1 cellular context compared by ENCODE assay signal in the genomic region with DNA sequence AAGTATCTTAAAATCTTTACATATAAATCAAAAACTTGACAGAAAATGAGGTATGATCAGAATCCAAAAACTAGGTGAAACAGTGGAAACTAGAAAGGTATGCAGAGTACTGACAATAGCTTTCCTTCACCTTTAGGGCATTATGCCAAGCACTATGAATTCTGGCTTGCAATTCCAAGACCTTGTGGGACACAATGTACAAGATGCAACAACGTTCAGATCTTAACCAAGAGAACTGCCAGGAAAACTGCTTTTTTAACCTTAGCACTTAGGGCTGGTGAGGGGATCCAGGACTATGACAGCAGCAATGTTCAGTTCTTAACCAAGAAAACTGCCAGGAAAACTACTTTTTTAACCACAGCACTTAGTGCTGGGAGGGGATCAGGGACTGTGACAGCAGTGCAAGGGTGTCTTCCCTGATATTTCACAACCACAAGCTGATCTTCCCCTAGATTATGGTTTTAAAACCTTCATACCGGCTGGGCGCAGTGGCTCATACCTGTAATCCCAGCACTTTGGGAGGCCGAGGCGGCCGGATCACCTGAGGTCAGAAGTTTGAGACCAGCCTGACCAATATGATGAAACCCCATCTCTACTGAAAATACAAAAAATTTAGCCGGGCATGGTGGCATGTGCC.
TF ChIP-seq lines count a peak whose summit lies in the region.

No MANE protein-coding gene starts in this region.

TF ChIP-seq in SK-N-SH treated with all-trans-retinoic acid at 6 μM for 48 hours, 23 proteins besides CTCF, POLR2A, EP300 and RAD21 (continued from another document):
- TF ChIP-seq, protein P1, sequence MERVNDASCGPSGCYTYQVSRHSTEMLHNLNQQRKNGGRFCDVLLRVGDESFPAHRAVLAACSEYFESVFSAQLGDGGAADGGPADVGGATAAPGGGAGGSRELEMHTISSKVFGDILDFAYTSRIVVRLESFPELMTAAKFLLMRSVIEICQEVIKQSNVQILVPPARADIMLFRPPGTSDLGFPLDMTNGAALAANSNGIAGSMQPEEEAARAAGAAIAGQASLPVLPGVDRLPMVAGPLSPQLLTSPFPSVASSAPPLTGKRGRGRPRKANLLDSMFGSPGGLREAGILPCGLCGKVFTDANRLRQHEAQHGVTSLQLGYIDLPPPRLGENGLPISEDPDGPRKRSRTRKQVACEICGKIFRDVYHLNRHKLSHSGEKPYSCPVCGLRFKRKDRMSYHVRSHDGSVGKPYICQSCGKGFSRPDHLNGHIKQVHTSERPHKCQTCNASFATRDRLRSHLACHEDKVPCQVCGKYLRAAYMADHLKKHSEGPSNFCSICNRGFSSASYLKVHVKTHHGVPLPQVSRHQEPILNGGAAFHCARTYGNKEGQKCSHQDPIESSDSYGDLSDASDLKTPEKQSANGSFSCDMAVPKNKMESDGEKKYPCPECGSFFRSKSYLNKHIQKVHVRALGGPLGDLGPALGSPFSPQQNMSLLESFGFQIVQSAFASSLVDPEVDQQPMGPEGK (CRISPR knock-in tag; IDR thresholded peaks at IDR 0.05; ENCODE audit: borderline replicate concordance): no peak
- TF ChIP-seq BACH2 (CRISPR knock-in tag; IDR thresholded peaks at IDR 0.05; ENCODE audit: borderline replicate concordance) (no peak), RARB (CRISPR knock-in tag; IDR thresholded peaks at IDR 0.05) (no peak)
